Comparison of ENCODE assay signal across 18 cellular contexts in the genomic region with DNA sequence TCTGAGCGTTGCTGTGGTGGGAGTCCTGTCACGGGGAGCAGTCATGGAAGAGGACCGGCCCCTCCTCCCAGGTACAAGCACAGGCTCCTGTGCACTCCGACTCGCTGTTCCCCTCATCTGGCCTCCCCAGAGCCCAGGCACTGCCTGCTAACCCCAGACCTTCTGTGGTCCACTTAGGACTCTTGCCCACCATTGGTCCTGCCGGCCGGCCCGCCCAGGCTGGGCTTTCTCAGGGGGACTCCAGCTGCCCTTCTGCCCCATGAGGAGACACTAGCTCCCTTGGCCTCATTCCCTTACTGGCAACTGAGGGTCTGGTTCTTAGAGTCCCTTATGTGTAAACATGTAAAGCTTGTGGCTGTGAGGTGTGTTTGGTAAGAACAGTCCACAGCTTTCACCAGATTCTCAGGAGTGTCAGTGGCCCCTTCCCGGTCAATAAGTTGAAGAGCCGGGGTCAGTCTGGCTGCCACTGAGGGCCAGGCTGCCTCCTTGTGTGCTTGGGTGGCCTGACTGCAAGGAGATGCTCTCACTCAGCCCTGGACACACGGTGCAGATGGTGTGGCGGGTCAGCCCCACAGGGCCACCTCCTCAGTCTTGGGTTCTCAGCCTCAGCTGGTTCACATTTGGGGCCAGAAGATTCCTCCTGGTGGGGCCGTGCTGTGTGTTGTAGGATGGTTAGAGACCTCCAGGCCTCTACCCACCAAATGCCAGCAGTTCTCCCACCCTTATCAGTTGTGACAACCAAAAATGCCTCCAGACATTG. TPM values are rescaled to one million over a fixed set of nuclear protein-coding genes. Genes with fewer than 3 reads are reported as not detected.
A peak's percentile ranks its signal among the peaks of the same experiment; 100 is the strongest.
DNase-seq lines count a peak whose midpoint lies in the region; ATAC-seq and TF ChIP-seq lines count a peak whose summit lies in the region.
"Had no signal": no experiment of that assay in that cellular context is flagged by ENCODE, and none has a peak within 500 bp of the region (broad histone marks: within the 10 kb centered on the region; RNA-seq: fewer than 3 reads in every experiment).

No MANE protein-coding gene starts in this region.

- no peak overlapping the region for H3K27ac Mint-ChIP-seq in T-cell
- H3K27ac Mint-ChIP-seq: CD8-positive, alpha-beta T cell; HFFc6 had no signal

- ATAC-seq in Panc1, result peak; percentile 36; the same call in 1 of the 2 replicates
- no peak for ATAC-seq in T-cell (replicated peaks in 1 of 4)
- ATAC-seq: CD8-positive, alpha-beta T cell; HepG2 had no signal

- no peaks in the 10 kb centered on the region for H3K4me1 ChIP-seq in Panc1 (ENCODE audit: control insufficient read depth, insufficient read depth, low read length)
- no peaks in the 10 kb centered on the region for H3K4me1 ChIP-seq in osteoblast (ENCODE audit: insufficient read depth, low read length)
- H3K4me1 ChIP-seq in testis, result peaks cover 3% of the 10 kb centered on the region
- H3K4me1 ChIP-seq: A549, BE2C had no signal

- H3K9me3 Mint-ChIP-seq in T-cell, result peaks cover 0 to 14% (median 8%) of the 10 kb centered on the region in 3 donors
- H3K9me3 Mint-ChIP-seq: HFFc6 had no signal

- H3K9me3 ChIP-seq in Panc1 (ENCODE audit: control insufficient read depth, insufficient read depth, low read depth, low read length), result no peaks in the 10 kb centered on the region
- H3K9me3 ChIP-seq in osteoblast (ENCODE audit: low read depth, low read length), result no peaks in the 10 kb centered on the region
- H3K9me3 ChIP-seq in testis, result no peaks in the 10 kb centered on the region
- H3K9me3 ChIP-seq: BE2C had no signal

- no peak overlapping the region for H3K4me2 ChIP-seq in osteoblast (ENCODE audit: insufficient read depth, low read length)
- H3K4me2 ChIP-seq: A549 had no signal

- no peak overlapping the region for H2AFZ ChIP-seq in osteoblast (ENCODE audit: low read length)

- POLR2A ChIA-PET in Panc1 (lab: Charles Lee) (no interaction called here), T-cell (lab: Charles Lee) (no interaction called here)

- in situ Hi-C loops in Panc1 (cut with HindIII; ENCODE audit: low pct_unique_long_range_greater_than_20kb, low sequenced_read_pairs), result no loop called here

- peaks cover 13% of the 10 kb centered on the region for H4K20me1 ChIP-seq in osteoblast (ENCODE audit: insufficient read depth, low read length)

- H3K79me2 ChIP-seq in osteoblast (ENCODE audit: insufficient read depth, low read length), result peaks cover 45% of the 10 kb centered on the region

- intact Hi-C loops in Panc1 (cut with micrococcal nuclease; ENCODE audit: unreplicated experiment) (no loop called here), testis (cut with DNase I; ENCODE audit: low total_unique reads) (no loop called here)

- no peak for TF ChIP-seq CTCF in Panc1 (IDR thresholded peaks at IDR 0.05)
- no peak for TF ChIP-seq CTCF in VCaP (conservative IDR thresholded peaks at IDR 0.05)
- no peak for TF ChIP-seq CTCF in osteoblast (IDR thresholded peaks at IDR 0.05; ENCODE audit: extremely low read depth, low read depth, low read length)
- no peak for TF ChIP-seq CTCF in testis (IDR thresholded peaks at IDR 0.05)

- H3K27me3 Mint-ChIP-seq in T-cell, result no peaks in the 10 kb centered on the region

- no peak for TF ChIP-seq POLR2A in testis (IDR thresholded peaks at IDR 0.05)

- H3K4me1 Mint-ChIP-seq in T-cell, result peaks cover 10 to 17% (median 14%) of the 10 kb centered on the region in 3 donors

- H3K36me3 ChIP-seq in Panc1 (ENCODE audit: control insufficient read depth, insufficient read depth, low read length), result peaks cover 3% of the 10 kb centered on the region; the same call in 1 of the 2 replicates
- peaks cover 14% of the 10 kb centered on the region for H3K36me3 ChIP-seq in osteoblast (ENCODE audit: insufficient read depth, low read length)
- no peaks in the 10 kb centered on the region for H3K36me3 ChIP-seq in testis (ENCODE audit: low read depth, missing control alignments)

- H3K4me3 Mint-ChIP-seq in T-cell, result no peak overlapping the region
- H3K4me3 Mint-ChIP-seq: CD14-positive monocyte; CD8-positive, alpha-beta T cell; HFFc6 had no signal

- DNase-seq in Panc1 (ENCODE audit: low read depth, low spot score), result no peak
- DNase-seq in osteoblast (ENCODE audit: insufficient read length, low spot score, missing footprints), result peak; percentile 59
- DNase-seq in testis, result peak; percentile 11
- no peak for DNase-seq in NCI-H69 (lab: John Stamatoyannopoulos, UW)
- DNase-seq in T-cell, result no peak
- DNase-seq in NCI-H510A (lab: John Stamatoyannopoulos, UW), result no peak
- DNase-seq: BE2C; CD8-positive, alpha-beta T cell; COR-L47; DMS153; DMS79 treated with DMSO at 0.1 percent for 48 hours; EL; HCEC 1CT; HFFc6 had no signal

- no peak overlapping the region for H3K4me3 ChIP-seq in Panc1 (ENCODE audit: low read depth in 2 of 2, low read length in 2 of 2)
- H3K4me3 ChIP-seq in osteoblast (ENCODE audit: insufficient read depth, low read length), result no peak overlapping the region
- no peak overlapping the region for H3K4me3 ChIP-seq in testis
- H3K4me3 ChIP-seq: A549 had no signal

- BruUV-seq in Panc1 (replicated peaks; lab: Mats Ljungman, UMichigan), result no TSS peak

- H3K36me3 Mint-ChIP-seq in T-cell, result peaks cover 38% of the 10 kb centered on the region

- H3K27me3 ChIP-seq in Panc1 (ENCODE audit: control insufficient read depth, insufficient read depth, low read length) (no peaks in the 10 kb centered on the region), osteoblast (ENCODE audit: insufficient read depth, low read length) (no peaks in the 10 kb centered on the region), testis (no peaks in the 10 kb centered on the region)
- H3K27me3 ChIP-seq: BE2C had no signal

- WGBS in testis, 2 donors, result 96 to 98% methylated on average over 13 of the region's 13 CpGs

- CTCF ChIA-PET in Panc1 (lab: Charles Lee) (no interaction called here), T-cell (lab: Charles Lee) (no interaction called here)

- H3K27ac ChIP-seq in Panc1 (ENCODE audit: low read length), result no peak overlapping the region
- peak overlapping the region; percentile 63 for H3K27ac ChIP-seq in VCaP
- no peak overlapping the region for H3K27ac ChIP-seq in osteoblast (ENCODE audit: low read depth, low read length)
- no peak overlapping the region for H3K27ac ChIP-seq in testis
- H3K27ac ChIP-seq: A549 had no signal

RNA-seq across cellular contexts. Expression of a gene that starts 43.6 kb away (rescaled TPM):
- total RNA-seq in Panc1 (2021; ENCODE audit: unreplicated experiment) (29.3 TPM), osteoblast (6.2 and 7.4 TPM in 2 replicates), testis (10 to 100 TPM; 29.0 to 32.8 TPM), T-cell (10 to 100 TPM; 41.9 to 58.6 (median 49.0) TPM)
- 38.0 TPM for polyA plus RNA-seq in Panc1 (2012; ENCODE audit: insufficient read length)
- 18.8 TPM for polyA plus RNA-seq in testis (ENCODE audit: insufficient read depth, low read depth, low replicate concordance)

RNA-seq across cellular contexts. Expression of a gene that starts 43.8 kb away (rescaled TPM):
- total RNA-seq in Panc1 (2021; ENCODE audit: unreplicated experiment) (29.8 TPM), osteoblast (7.7 and 11.2 TPM in 2 replicates), testis (10 to 100 TPM; 64.4 to 65.2 TPM), T-cell (10 to 100 TPM; 14.6 to 28.9 (median 26.4) TPM)
- polyA plus RNA-seq in Panc1 (2012; ENCODE audit: insufficient read length), result 30.0 TPM
- polyA plus RNA-seq in testis (ENCODE audit: insufficient read depth, low read depth, low replicate concordance), result 67.2 TPM

Comparison
In these comparisons a context has a peak if more than half of its experiments do, and no peak if none do; other contexts are left out.
1. DNase-seq: peak in osteoblast (single experiment) and testis (single experiment); none in Panc1 (single experiment), NCI-H69 (single experiment), T-cell (0 of 34) and NCI-H510A (single experiment).